Comparison of ENCODE assay signal across 10 cellular contexts in the genomic region with DNA sequence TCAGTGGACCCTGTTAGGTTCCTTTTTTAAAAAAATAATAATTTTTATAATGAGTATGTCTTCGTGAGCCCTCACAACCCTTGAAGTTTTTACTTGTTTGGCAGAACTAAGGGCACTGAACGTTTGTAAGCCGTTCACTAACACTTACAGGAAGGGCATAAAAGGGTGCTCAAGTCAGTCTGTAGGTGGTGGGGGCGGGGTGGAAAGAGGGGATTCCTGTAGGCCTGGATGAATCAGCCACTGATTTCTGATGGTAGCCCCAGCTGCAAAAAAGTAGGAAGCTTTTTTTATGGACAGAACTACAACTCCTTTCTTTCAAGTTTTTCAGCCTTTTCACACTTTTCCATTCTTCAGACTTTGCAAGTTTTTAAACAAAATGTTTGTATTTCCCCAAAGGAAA. TPM values are rescaled to one million over a fixed set of nuclear protein-coding genes. Genes with fewer than 3 reads are reported as not detected.
DNase-seq lines count a peak whose midpoint lies in the region; ATAC-seq, FAIRE-seq and TF ChIP-seq lines count a peak whose summit lies in the region.
"Had no signal": no experiment of that assay in that cellular context is flagged by ENCODE, and none has a peak within 500 bp of the region (broad histone marks: within the 10 kb centered on the region; RNA-seq: fewer than 3 reads in every experiment).

No MANE protein-coding gene starts in this region.

- H3K27me3 ChIP-seq in foreskin keratinocyte = no peaks in the 10 kb centered on the region
- H3K27me3 ChIP-seq: pancreas, SJSA1 had no signal

- peaks cover 16% of the 10 kb centered on the region for H3K4me1 ChIP-seq in foreskin keratinocyte

- peak; percentile 35 for ATAC-seq in foreskin keratinocyte
- ATAC-seq in GM18858 (IDR thresholded peaks at IDR 0.05; ENCODE audit: unreplicated experiment) = no peak
- no peak for ATAC-seq in GM18861 (IDR thresholded peaks at IDR 0.05; ENCODE audit: unreplicated experiment)
- ATAC-seq in HG02852 (IDR thresholded peaks at IDR 0.05; ENCODE audit: unreplicated experiment) = no peak

- TF ChIP-seq CTCF in GM10248 (IDR thresholded peaks at IDR 0.05; ENCODE audit: control extremely low read depth, extremely low read depth, low read depth, missing control alignments) = no peak
- TF ChIP-seq CTCF in foreskin keratinocyte (conservative IDR thresholded peaks at IDR 0.05) = no peak

- DNase-seq in GM10248 (ENCODE audit: extremely low spot score) = peak; percentile 30
- peak; percentile 44 for DNase-seq in activated CD8-positive, alpha-beta memory T cell treated with anti-CD3 and anti-CD28 coated beads, Interleukin-2, amount 50 U/mL, for 24 hours (ENCODE audit: extremely low read depth)
- no peak for DNase-seq in foreskin keratinocyte
- DNase-seq in stimulated activated CD4-positive, alpha-beta T cell treated with anti-CD3 and anti-CD28 coated beads, Interleukin-4, amount 100 ng/mL, for 4 hours = peak; percentile 67 to 76
- DNase-seq in HTR-8/SVneo (ENCODE audit: insufficient read length, low spot score) = no peak
- DNase-seq: pancreas had no signal

- no peak overlapping the region for H3K27ac ChIP-seq in foreskin keratinocyte
- H3K27ac ChIP-seq: SJSA1 had no signal

- CTCF ChIA-PET in GM10248 (lab: Yijun Ruan, JAX) = interaction anchor here (1.5 to 5.9 kb wide), 6 partner anchors 8 to 1043 kb away, joined by 3 to 38 read pairs (median 11); no protein-coding TSS in a partner anchor

- FAIRE-seq in HTR-8/SVneo (lab: Jason Lieb, UNC) = no peak
- FAIRE-seq: pancreas had no signal

- POLR2A ChIA-PET in GM10248 (lab: Yijun Ruan, JAX) = no interaction called here

RNA-seq across cellular contexts. Expression of gene PIK3R1, which starts 35.8 kb away (rescaled TPM):
- 13.9 and 15.6 TPM in 2 replicates for total RNA-seq in foreskin keratinocyte
- polyA plus RNA-seq in foreskin keratinocyte = 1.7 and 2.2 TPM in 2 replicates

Comparison
In these comparisons a context has a peak if more than half of its experiments do, and no peak if none do; other contexts are left out.
1. DNase-seq: peak in GM10248 (single experiment), activated CD8-positive, alpha-beta memory T cell treated with anti-CD3 and anti-CD28 coated beads, Interleukin-2, amount 50 U/mL, for 24 hours (single experiment) and stimulated activated CD4-positive, alpha-beta T cell treated with anti-CD3 and anti-CD28 coated beads, Interleukin-4, amount 100 ng/mL, for 4 hours (2 of 2); none in foreskin keratinocyte (0 of 2) and HTR-8/SVneo (single experiment).